2 cellular contexts compared by ENCODE assay signal in the genomic region with DNA sequence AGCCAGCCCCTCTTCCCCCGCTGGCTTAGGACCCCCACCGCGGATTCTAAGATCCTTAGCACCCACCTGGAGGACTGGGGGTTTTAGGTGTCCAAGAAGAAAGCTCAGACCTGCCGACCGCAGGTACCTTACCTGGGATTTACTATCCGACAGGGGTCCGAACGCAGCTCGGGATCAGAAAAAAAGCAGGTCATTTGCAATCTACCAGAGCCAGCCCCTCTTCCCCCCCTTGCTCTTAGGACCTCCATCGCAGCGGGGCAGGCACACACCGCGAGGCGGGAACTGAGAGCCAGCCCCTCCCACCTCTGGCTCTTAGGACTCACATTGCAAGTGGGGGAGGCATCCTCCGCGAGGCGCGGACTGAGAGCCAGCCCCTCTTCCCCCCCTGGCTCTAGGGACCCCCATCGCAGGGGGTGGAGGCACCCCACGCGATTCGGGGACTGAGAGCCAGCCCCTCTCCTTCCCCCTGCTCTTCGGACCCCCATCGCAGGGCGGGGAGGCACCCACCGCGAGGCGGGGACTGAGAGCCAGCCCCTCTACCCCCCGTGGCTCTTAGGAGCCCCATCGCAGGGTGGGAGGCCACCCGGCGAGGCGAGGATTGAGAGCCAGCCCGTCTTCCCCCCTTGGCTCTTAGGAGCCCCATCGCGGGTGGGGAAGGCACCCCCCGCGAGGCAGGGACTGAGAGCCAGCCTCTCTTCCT.
TF ChIP-seq lines count a peak whose summit lies in the region.

No MANE protein-coding gene starts in this region.

TF ChIP-seq in Ishikawa, 13 proteins besides CTCF, POLR2A, EP300 and RAD21:
- TF ChIP-seq, protein P1, sequence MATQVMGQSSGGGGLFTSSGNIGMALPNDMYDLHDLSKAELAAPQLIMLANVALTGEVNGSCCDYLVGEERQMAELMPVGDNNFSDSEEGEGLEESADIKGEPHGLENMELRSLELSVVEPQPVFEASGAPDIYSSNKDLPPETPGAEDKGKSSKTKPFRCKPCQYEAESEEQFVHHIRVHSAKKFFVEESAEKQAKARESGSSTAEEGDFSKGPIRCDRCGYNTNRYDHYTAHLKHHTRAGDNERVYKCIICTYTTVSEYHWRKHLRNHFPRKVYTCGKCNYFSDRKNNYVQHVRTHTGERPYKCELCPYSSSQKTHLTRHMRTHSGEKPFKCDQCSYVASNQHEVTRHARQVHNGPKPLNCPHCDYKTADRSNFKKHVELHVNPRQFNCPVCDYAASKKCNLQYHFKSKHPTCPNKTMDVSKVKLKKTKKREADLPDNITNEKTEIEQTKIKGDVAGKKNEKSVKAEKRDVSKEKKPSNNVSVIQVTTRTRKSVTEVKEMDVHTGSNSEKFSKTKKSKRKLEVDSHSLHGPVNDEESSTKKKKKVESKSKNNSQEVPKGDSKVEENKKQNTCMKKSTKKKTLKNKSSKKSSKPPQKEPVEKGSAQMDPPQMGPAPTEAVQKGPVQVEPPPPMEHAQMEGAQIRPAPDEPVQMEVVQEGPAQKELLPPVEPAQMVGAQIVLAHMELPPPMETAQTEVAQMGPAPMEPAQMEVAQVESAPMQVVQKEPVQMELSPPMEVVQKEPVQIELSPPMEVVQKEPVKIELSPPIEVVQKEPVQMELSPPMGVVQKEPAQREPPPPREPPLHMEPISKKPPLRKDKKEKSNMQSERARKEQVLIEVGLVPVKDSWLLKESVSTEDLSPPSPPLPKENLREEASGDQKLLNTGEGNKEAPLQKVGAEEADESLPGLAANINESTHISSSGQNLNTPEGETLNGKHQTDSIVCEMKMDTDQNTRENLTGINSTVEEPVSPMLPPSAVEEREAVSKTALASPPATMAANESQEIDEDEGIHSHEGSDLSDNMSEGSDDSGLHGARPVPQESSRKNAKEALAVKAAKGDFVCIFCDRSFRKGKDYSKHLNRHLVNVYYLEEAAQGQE (IDR thresholded peaks at IDR 0.05; ENCODE audit: low read depth), result no peak
- TF ChIP-seq EGR1 (IDR thresholded peaks at IDR 0.05) (no peak), ZBTB7A (IDR thresholded peaks at IDR 0.05; ENCODE audit: low read depth) (peak; percentile 73; the same call in 1 of the 2 replicates), CEBPB (IDR thresholded peaks at IDR 0.05) (no peak), NFIC (IDR thresholded peaks at IDR 0.05) (no peak), TEAD4 (IDR thresholded peaks at IDR 0.05) (no peak)
- TF ChIP-seq, protein P2, sequence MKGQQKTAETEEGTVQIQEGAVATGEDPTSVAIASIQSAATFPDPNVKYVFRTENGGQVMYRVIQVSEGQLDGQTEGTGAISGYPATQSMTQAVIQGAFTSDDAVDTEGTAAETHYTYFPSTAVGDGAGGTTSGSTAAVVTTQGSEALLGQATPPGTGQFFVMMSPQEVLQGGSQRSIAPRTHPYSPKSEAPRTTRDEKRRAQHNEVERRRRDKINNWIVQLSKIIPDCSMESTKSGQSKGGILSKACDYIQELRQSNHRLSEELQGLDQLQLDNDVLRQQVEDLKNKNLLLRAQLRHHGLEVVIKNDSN (IDR thresholded peaks at IDR 0.05), result no peak
- TF ChIP-seq, protein P3, sequence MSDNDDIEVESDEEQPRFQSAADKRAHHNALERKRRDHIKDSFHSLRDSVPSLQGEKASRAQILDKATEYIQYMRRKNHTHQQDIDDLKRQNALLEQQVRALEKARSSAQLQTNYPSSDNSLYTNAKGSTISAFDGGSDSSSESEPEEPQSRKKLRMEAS (IDR thresholded peaks at IDR 0.05), result peak; percentile 94

TF ChIP-seq in SK-N-SH treated with all-trans-retinoic acid at 6 μM for 48 hours, 23 proteins besides CTCF, POLR2A, EP300 and RAD21 (continued from another document):
- TF ChIP-seq, protein P4, sequence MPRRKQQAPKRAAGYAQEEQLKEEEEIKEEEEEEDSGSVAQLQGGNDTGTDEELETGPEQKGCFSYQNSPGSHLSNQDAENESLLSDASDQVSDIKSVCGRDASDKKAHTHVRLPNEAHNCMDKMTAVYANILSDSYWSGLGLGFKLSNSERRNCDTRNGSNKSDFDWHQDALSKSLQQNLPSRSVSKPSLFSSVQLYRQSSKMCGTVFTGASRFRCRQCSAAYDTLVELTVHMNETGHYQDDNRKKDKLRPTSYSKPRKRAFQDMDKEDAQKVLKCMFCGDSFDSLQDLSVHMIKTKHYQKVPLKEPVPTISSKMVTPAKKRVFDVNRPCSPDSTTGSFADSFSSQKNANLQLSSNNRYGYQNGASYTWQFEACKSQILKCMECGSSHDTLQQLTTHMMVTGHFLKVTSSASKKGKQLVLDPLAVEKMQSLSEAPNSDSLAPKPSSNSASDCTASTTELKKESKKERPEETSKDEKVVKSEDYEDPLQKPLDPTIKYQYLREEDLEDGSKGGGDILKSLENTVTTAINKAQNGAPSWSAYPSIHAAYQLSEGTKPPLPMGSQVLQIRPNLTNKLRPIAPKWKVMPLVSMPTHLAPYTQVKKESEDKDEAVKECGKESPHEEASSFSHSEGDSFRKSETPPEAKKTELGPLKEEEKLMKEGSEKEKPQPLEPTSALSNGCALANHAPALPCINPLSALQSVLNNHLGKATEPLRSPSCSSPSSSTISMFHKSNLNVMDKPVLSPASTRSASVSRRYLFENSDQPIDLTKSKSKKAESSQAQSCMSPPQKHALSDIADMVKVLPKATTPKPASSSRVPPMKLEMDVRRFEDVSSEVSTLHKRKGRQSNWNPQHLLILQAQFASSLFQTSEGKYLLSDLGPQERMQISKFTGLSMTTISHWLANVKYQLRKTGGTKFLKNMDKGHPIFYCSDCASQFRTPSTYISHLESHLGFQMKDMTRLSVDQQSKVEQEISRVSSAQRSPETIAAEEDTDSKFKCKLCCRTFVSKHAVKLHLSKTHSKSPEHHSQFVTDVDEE (CRISPR knock-in tag; IDR thresholded peaks at IDR 0.05), result no peak
- TF ChIP-seq, protein P5, sequence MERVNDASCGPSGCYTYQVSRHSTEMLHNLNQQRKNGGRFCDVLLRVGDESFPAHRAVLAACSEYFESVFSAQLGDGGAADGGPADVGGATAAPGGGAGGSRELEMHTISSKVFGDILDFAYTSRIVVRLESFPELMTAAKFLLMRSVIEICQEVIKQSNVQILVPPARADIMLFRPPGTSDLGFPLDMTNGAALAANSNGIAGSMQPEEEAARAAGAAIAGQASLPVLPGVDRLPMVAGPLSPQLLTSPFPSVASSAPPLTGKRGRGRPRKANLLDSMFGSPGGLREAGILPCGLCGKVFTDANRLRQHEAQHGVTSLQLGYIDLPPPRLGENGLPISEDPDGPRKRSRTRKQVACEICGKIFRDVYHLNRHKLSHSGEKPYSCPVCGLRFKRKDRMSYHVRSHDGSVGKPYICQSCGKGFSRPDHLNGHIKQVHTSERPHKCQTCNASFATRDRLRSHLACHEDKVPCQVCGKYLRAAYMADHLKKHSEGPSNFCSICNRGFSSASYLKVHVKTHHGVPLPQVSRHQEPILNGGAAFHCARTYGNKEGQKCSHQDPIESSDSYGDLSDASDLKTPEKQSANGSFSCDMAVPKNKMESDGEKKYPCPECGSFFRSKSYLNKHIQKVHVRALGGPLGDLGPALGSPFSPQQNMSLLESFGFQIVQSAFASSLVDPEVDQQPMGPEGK (CRISPR knock-in tag; IDR thresholded peaks at IDR 0.05; ENCODE audit: borderline replicate concordance), result no peak
- TF ChIP-seq PPARA (CRISPR knock-in tag; IDR thresholded peaks at IDR 0.05; ENCODE audit: borderline replicate concordance) (no peak), ZC3H10 (CRISPR knock-in tag; IDR thresholded peaks at IDR 0.05) (no peak), CSDC2 (CRISPR knock-in tag; IDR thresholded peaks at IDR 0.05) (no peak), ESRRG (CRISPR knock-in tag; IDR thresholded peaks at IDR 0.05) (no peak), GLIS3 (CRISPR knock-in tag; IDR thresholded peaks at IDR 0.05) (no peak), SNAI2 (CRISPR knock-in tag; IDR thresholded peaks at IDR 0.05) (no peak), ZFP30 (CRISPR knock-in tag; IDR thresholded peaks at IDR 0.05) (no peak)
